In the genomic region with DNA sequence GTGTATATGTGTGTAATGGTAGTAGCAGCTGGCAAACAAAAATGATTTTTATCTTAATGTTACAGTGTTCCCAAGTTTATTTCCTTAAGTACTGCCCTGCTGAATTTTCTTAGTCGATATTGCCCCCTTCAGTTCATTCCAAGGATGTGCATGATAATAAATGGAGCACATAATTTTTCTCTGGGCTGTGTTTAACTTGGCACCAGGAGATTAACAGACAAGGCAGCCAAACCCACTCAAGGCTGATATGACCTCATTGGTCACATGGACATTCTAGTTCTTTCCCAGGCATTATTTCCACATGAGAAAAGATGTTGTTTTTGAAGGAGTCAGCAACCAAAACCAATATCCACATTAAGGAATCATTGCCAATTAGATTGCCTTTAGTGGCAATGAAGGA, we compare ENCODE assay signal across 8 cellular contexts.
DNase-seq lines count a peak whose midpoint lies in the region; ATAC-seq and TF ChIP-seq lines count a peak whose summit lies in the region.

No MANE protein-coding gene starts in this region.

- H3K27ac ChIP-seq in A673 (ENCODE audit: low read depth, low read length, poor library complexity, severe bottlenecking) = no peak overlapping the region
- peak overlapping the region; percentile 72 to 80 for H3K27ac ChIP-seq in ascending aorta

- H3K4me3 ChIP-seq in A673 (ENCODE audit: low read depth, low read length, poor library complexity, severe bottlenecking) (no peak overlapping the region), ascending aorta (no peak overlapping the region)

- H3K4me1 ChIP-seq in A673 (ENCODE audit: insufficient read depth, low read length, poor library complexity, severe bottlenecking) (peaks cover 16% of the 10 kb centered on the region), ascending aorta (no peaks in the 10 kb centered on the region)

- peak; percentile 77 for ATAC-seq in GM18498 (IDR thresholded peaks at IDR 0.05; ENCODE audit: unreplicated experiment)
- peak; percentile 81 for ATAC-seq in HG03095 (IDR thresholded peaks at IDR 0.05; ENCODE audit: unreplicated experiment)
- peak; percentile 51 to 52 for ATAC-seq in stimulated activated naive B cell treated with anti-CD40 and anti-IgM and Interleukin-4, amounts not matched to agents 10 μg/mL and 1 μg/mL and 100 μg/mL, for 72 hours (replicated peaks)

- H3K9me3 Mint-ChIP-seq in stimulated activated naive B cell treated with anti-CD40 and anti-IgM and Interleukin-4, amounts not matched to agents 10 μg/mL and 1 μg/mL and 100 μg/mL, for 72 hours = no peaks in the 10 kb centered on the region

- CTCF ChIA-PET in A673 (lab: Charles Lee) = no interaction called here

- peaks cover 9% of the 10 kb centered on the region in 2 donors for H3K27me3 Mint-ChIP-seq in stimulated activated naive B cell treated with anti-CD40 and anti-IgM and Interleukin-4, amounts not matched to agents 10 μg/mL and 1 μg/mL and 100 μg/mL, for 72 hours

- H3K4me3 Mint-ChIP-seq in stimulated activated naive B cell treated with anti-CD40 and anti-IgM and Interleukin-4, amounts not matched to agents 10 μg/mL and 1 μg/mL and 100 μg/mL, for 72 hours = no peak overlapping the region

- peak; percentile 78 for TF ChIP-seq CTCF in A673 (conservative IDR thresholded peaks at IDR 0.05; ENCODE audit: low read depth, low read length)
- TF ChIP-seq CTCF in ascending aorta (IDR thresholded peaks at IDR 0.05) = peak; percentile 43 to 67 (median 62)

- H3K36me3 ChIP-seq in A673 (ENCODE audit: insufficient read depth, low read length, poor library complexity, severe bottlenecking) (no peaks in the 10 kb centered on the region), ascending aorta (no peaks in the 10 kb centered on the region)

- H3K36me3 Mint-ChIP-seq in stimulated activated naive B cell treated with anti-CD40 and anti-IgM and Interleukin-4, amounts not matched to agents 10 μg/mL and 1 μg/mL and 100 μg/mL, for 72 hours = no peaks in the 10 kb centered on the region

- H3K27ac Mint-ChIP-seq in stimulated activated naive B cell treated with anti-CD40 and anti-IgM and Interleukin-4, amounts not matched to agents 10 μg/mL and 1 μg/mL and 100 μg/mL, for 72 hours = no peak overlapping the region

- H3K9me3 ChIP-seq in A673 (ENCODE audit: low read depth, low read length, poor library complexity, severe bottlenecking) = no peaks in the 10 kb centered on the region
- H3K9me3 ChIP-seq in ascending aorta = no peaks in the 10 kb centered on the region

- intact Hi-C loops in A673 (cut with micrococcal nuclease; ENCODE audit: unreplicated experiment) = loop anchor here (1.0 to 5.0 kb wide), 2 partner anchors 177 to 271 kb away; no protein-coding TSS in a partner anchor
- intact Hi-C loops in ascending aorta (cut with DNase I) = loop anchor here (1.0 kb wide), 1 partner anchor 62 kb away; the partner anchor contains the start of gene COX7C

- H3K4me1 Mint-ChIP-seq in stimulated activated naive B cell treated with anti-CD40 and anti-IgM and Interleukin-4, amounts not matched to agents 10 μg/mL and 1 μg/mL and 100 μg/mL, for 72 hours = no peaks in the 10 kb centered on the region

- BruUV-seq in A673 (replicated peaks; lab: Mats Ljungman, UMichigan) = no TSS peak

- H3K27me3 ChIP-seq in A673 (replicated peaks; ENCODE audit: insufficient read depth, low read depth, low read length, poor library complexity) (no peaks in the 10 kb centered on the region), ascending aorta (no peaks in the 10 kb centered on the region)

- POLR2A ChIA-PET in A673 (lab: Charles Lee; ENCODE audit: low non-redundant PET) = no interaction called here

- peak; percentile 80 for DNase-seq in A673 (ENCODE audit: low spot score)
- DNase-seq in NCI-H345 treated with DMSO at 0.1 percent for 48 hours (lab: John Stamatoyannopoulos, UW; ENCODE audit: unreplicated experiment) = peak; percentile 1
- peak in 1 of 2 donors; percentile 75 for DNase-seq in ascending aorta (ENCODE audit: low spot score in 2 of 2)
- DNase-seq in hepatic stellate cell (ENCODE audit: low spot score) = peak; percentile 25
- no peak for DNase-seq in stimulated activated naive B cell treated with anti-CD40 and anti-IgM and Interleukin-4, amounts not matched to agents 10 μg/mL and 1 μg/mL and 100 μg/mL, for 72 hours
- DNase-seq in KG1 (lab: John Stamatoyannopoulos, UW) = no peak

Comparison
In these comparisons a context has a peak if more than half of its experiments do, and no peak if none do; other contexts are left out.
1. DNase-seq: peak in A673 (single experiment), NCI-H345 treated with DMSO at 0.1 percent for 48 hours (single experiment) and hepatic stellate cell (single experiment); none in stimulated activated naive B cell treated with anti-CD40 and anti-IgM and Interleukin-4, amounts not matched to agents 10 μg/mL and 1 μg/mL and 100 μg/mL, for 72 hours (single experiment) and KG1 (single experiment).
2. Peak in every context shown above with its lines, with median percentiles within 50 percentile points of each other: ATAC-seq.